ENCODE assay signal across 8 cellular contexts in the genomic region with DNA sequence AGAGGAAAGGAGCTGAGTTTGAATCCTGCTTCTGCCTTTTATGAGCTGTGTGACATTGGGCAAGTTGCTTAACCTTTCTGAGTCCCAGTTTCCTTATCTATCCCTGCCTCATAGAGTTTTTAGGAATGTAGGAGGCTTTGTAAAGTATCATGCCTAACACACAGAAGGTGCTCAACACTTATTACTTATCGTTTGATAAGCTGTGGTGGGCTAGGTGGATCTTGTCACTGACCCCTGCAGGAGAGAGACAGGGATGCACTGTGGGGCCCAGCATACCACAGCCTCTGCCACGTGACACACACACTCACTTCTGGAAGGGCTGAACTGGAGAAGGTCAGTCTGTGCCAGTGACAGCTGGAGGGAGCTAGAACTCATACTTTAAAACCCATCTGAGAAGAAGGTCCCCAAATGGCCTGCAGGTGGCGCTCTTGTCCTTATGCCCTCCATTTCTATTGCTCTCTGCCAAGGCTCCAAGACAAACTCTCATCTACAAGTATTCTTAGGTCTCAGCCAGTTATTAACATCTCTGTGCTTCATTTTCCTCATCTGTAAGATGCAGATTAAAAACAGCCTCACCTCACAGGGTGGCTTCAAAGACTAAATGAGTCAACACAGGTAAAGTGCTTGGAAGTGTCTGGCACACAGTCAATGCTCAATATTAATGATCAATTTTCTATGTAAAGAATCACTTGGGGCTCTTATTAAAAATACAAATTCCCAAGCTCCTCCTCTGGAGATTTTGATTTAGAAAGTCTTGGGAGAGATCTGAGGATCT. TPM values are rescaled to one million over a fixed set of nuclear protein-coding genes. Genes with fewer than 3 reads are reported as not detected.
DNase-seq lines count a peak whose midpoint lies in the region; ATAC-seq and TF ChIP-seq lines count a peak whose summit lies in the region.

No MANE protein-coding gene starts in this region.

- POLR2A ChIA-PET in OCI-LY7 (lab: Charles Lee), result interaction anchor here (0.6 to 1.0 kb wide), 3 partner anchors 10 to 355 kb away, joined by 3 to 4 read pairs (median 3); no protein-coding TSS in a partner anchor

- H3K79me2 ChIP-seq in DOHH2 (ENCODE audit: control insufficient read depth, low read length) (no peaks in the 10 kb centered on the region), OCI-LY7 (ENCODE audit: insufficient read depth, low read depth, low read length) (no peaks in the 10 kb centered on the region)

- H3K27me3 Mint-ChIP-seq in activated T-cell treated with anti-CD3 and anti-CD28 coated beads, Interleukin-2, amount 50 U/mL, for 24 hours, result peaks cover 3% of the 10 kb centered on the region
- no peaks in the 10 kb centered on the region for H3K27me3 Mint-ChIP-seq in osteocyte (ENCODE audit: unreplicated experiment)

- H3K9me3 ChIP-seq in DOHH2 (ENCODE audit: control insufficient read depth, insufficient read depth, low read length) (no peaks in the 10 kb centered on the region), OCI-LY7 (ENCODE audit: low read length) (no peaks in the 10 kb centered on the region), aorta (ENCODE audit: control insufficient read depth, low read length) (no peaks in the 10 kb centered on the region)

- H2AFZ ChIP-seq in OCI-LY7 (ENCODE audit: low read length), result no peak overlapping the region

- no peaks in the 10 kb centered on the region for H3K36me3 Mint-ChIP-seq in activated T-cell treated with anti-CD3 and anti-CD28 coated beads, Interleukin-2, amount 50 U/mL, for 24 hours (ENCODE audit: low read depth)
- H3K36me3 Mint-ChIP-seq in osteocyte (ENCODE audit: unreplicated experiment), result peaks cover 3% of the 10 kb centered on the region

- intact Hi-C loops in OCI-LY7 (cut with micrococcal nuclease; ENCODE audit: unreplicated experiment) (no loop called here), aorta (cut with DNase I) (no loop called here)

- no peaks in the 10 kb centered on the region for H3F3A ChIP-seq in DOHH2 (ENCODE audit: control insufficient read depth, insufficient read depth)

- BruUV-seq in OCI-LY7 (replicated peaks; lab: Mats Ljungman, UMichigan), result no TSS peak

- H3K4me3 Mint-ChIP-seq in activated T-cell treated with anti-CD3 and anti-CD28 coated beads, Interleukin-2, amount 50 U/mL, for 24 hours, result no peak overlapping the region
- peak overlapping the region; percentile 35 for H3K4me3 Mint-ChIP-seq in osteocyte (ENCODE audit: unreplicated experiment)

- 10 to 13% methylated on average over 3 of the region's 3 CpGs for WGBS in aorta, 2 donors

- no peaks in the 10 kb centered on the region for H3K36me3 ChIP-seq in DOHH2 (ENCODE audit: control insufficient read depth, low read length)
- no peaks in the 10 kb centered on the region for H3K36me3 ChIP-seq in OCI-LY7 (ENCODE audit: insufficient read depth, low read length)
- H3K36me3 ChIP-seq in aorta (ENCODE audit: control insufficient read depth in 1 of 2, insufficient read depth in 2 of 2, low read length in 1 of 2), result peaks cover 7 to 21% of the 10 kb centered on the region in 2 donors

- no peaks in the 10 kb centered on the region for H3K9me2 ChIP-seq in DOHH2 (replicated peaks; ENCODE audit: control insufficient read depth, low read length)
- H3K9me2 ChIP-seq in OCI-LY7 (ENCODE audit: insufficient read depth, low read length), result no peaks in the 10 kb centered on the region

- H3K27ac Mint-ChIP-seq in activated T-cell treated with anti-CD3 and anti-CD28 coated beads, Interleukin-2, amount 50 U/mL, for 24 hours, result no peak overlapping the region
- peak overlapping the region; percentile 90 for H3K27ac Mint-ChIP-seq in osteocyte (ENCODE audit: unreplicated experiment)

- H3K4me1 ChIP-seq in DOHH2 (ENCODE audit: control insufficient read depth, low read length) (no peaks in the 10 kb centered on the region), OCI-LY7 (ENCODE audit: insufficient read depth, low read length, poor library complexity, severe bottlenecking) (no peaks in the 10 kb centered on the region), aorta (ENCODE audit: control insufficient read depth in 1 of 2, insufficient read depth in 2 of 2, low read length in 2 of 2) (no peaks in the 10 kb centered on the region)

- H4K20me1 ChIP-seq in DOHH2 (ENCODE audit: control insufficient read depth, insufficient read depth, low read depth, low read length), result no peaks in the 10 kb centered on the region
- no peaks in the 10 kb centered on the region for H4K20me1 ChIP-seq in OCI-LY7 (ENCODE audit: insufficient read depth, low read length)

- H3K27ac ChIP-seq in DOHH2 (ENCODE audit: low read depth, low read length) (no peak overlapping the region), OCI-LY7 (ENCODE audit: low read depth, low read length, poor library complexity, severe bottlenecking) (no peak overlapping the region), aorta (ENCODE audit: low read depth in 1 of 2, low read length in 2 of 2) (peak overlapping the region in 1 of 2 donors; percentile 55)

- H3K27me3 ChIP-seq in DOHH2 (ENCODE audit: control insufficient read depth, low read length) (peaks cover 2% of the 10 kb centered on the region; the same call in 1 of the 2 replicates), aorta (ENCODE audit: control insufficient read depth in 1 of 2, insufficient read depth in 2 of 2, low read length in 1 of 2) (no peaks in the 10 kb centered on the region)

- H3K4me3 ChIP-seq in DOHH2 (ENCODE audit: low read length) (no peak overlapping the region), OCI-LY7 (ENCODE audit: low read depth, low read length, poor library complexity, severe bottlenecking) (no peak overlapping the region), aorta (ENCODE audit: low read length in 2 of 2) (no peak overlapping the region)

- H3K4me2 ChIP-seq in DOHH2 (ENCODE audit: low read length) (no peak overlapping the region), OCI-LY7 (ENCODE audit: low read length) (no peak overlapping the region)

- CTCF ChIA-PET in OCI-LY7 (lab: Charles Lee; ENCODE audit: unreplicated experiment), result interaction anchor here (0.5 to 1.5 kb wide), 3 partner anchors 10 to 418 kb away, joined by 3 to 9 read pairs (median 6); no protein-coding TSS in a partner anchor

- peak; percentile 99 for DNase-seq in HT-29 (ENCODE audit: low spot score)
- peak; percentile 78 for DNase-seq in OCI-LY7 (ENCODE audit: low spot score)
- DNase-seq in activated T-cell treated with anti-CD3 and anti-CD28 coated beads, Interleukin-2, amount 50 U/mL, for 24 hours, result peak; percentile 59
- peak; percentile 91 for DNase-seq in foreskin melanocyte
- DNase-seq in osteocyte (ENCODE audit: extremely low spot score, unreplicated experiment), result no peak
- peak; percentile 84 to 93 for DNase-seq in aorta

- ATAC-seq in GM21447 (IDR thresholded peaks at IDR 0.05; ENCODE audit: unreplicated experiment), result peak; percentile 95
- ATAC-seq in aorta (ENCODE audit: low FRiP score), result peak; percentile 60

- TF ChIP-seq CTCF in DOHH2 (IDR thresholded peaks at IDR 0.05; ENCODE audit: low read depth, low read length, poor library complexity, severe bottlenecking) (peak; percentile 89), OCI-LY7 (conservative IDR thresholded peaks at IDR 0.05; ENCODE audit: low read length) (peak; percentile 96), osteocyte (IDR thresholded peaks at IDR 0.05) (peak; percentile 81)

- no peaks in the 10 kb centered on the region for H3K4me1 Mint-ChIP-seq in activated T-cell treated with anti-CD3 and anti-CD28 coated beads, Interleukin-2, amount 50 U/mL, for 24 hours (ENCODE audit: low read depth)
- H3K4me1 Mint-ChIP-seq in osteocyte (ENCODE audit: unreplicated experiment), result peaks cover 40% of the 10 kb centered on the region

- no peaks in the 10 kb centered on the region for H3K9me3 Mint-ChIP-seq in activated T-cell treated with anti-CD3 and anti-CD28 coated beads, Interleukin-2, amount 50 U/mL, for 24 hours
- no peaks in the 10 kb centered on the region for H3K9me3 Mint-ChIP-seq in osteocyte (ENCODE audit: unreplicated experiment)

RNA-seq across cellular contexts. Expression of gene HACD2, which starts 57.5 kb away (rescaled TPM):
- 18.8 and 20.5 TPM in 2 replicates for total RNA-seq in HT-29 (2014; rRNA removed; shearing (Covaris generic))
- total RNA-seq in OCI-LY7 (2014; rRNA removed; shearing (Covaris generic)), result 6.5 and 10.2 TPM in 2 replicates
- total RNA-seq in OCI-LY7 (2022), result 18.0 and 22.5 TPM in 2 replicates
- 63.8 and 69.4 TPM in 2 replicates for total RNA-seq in osteocyte
- 10 to 100 TPM; 16.0 to 17.2 TPM for total RNA-seq in aorta
- polyA plus RNA-seq in aorta, result 1 to 10 TPM; 8.8 to 9.7 TPM
